Comparison of ENCODE assay signal across 8 cellular contexts in genomic region chr17:74354123-74354522, GRCh38. TPM values are rescaled to one million over a fixed set of nuclear protein-coding genes. Genes with fewer than 3 reads are reported as not detected.
DNase-seq lines count a peak whose midpoint lies in the region; ATAC-seq lines count a peak whose summit lies in the region.

No MANE protein-coding gene starts in this region.

- peaks cover 64% of the 10 kb centered on the region for H3K27me3 Mint-ChIP-seq in CD4-positive, CD25-positive, alpha-beta regulatory T cell

- no peak overlapping the region for H3K27ac ChIP-seq in CD4-positive, CD25-positive, alpha-beta regulatory T cell (ENCODE audit: insufficient read depth, low read length, poor library complexity, severe bottlenecking)

- peak; percentile 40 to 52 for ATAC-seq in CD4-positive, CD25-positive, alpha-beta regulatory T cell (ENCODE audit: low read depth in 2 of 2)
- ATAC-seq in esophagus mucosa (peak; percentile 18), HG03439 (IDR thresholded peaks at IDR 0.05; ENCODE audit: unreplicated experiment) (no peak)

- no peaks in the 10 kb centered on the region for H3K36me3 ChIP-seq in CD4-positive, CD25-positive, alpha-beta regulatory T cell (ENCODE audit: control insufficient read depth, insufficient read depth, low read length)

- peaks cover 7% of the 10 kb centered on the region for H3K4me1 ChIP-seq in CD4-positive, CD25-positive, alpha-beta regulatory T cell (ENCODE audit: control insufficient read depth, insufficient read depth, low read length, poor library complexity, severe bottlenecking)

- peak overlapping the region in 1 of 4 donors; percentile 21 for H3K4me3 Mint-ChIP-seq in CD4-positive, CD25-positive, alpha-beta regulatory T cell

- no peak overlapping the region for H3K27ac Mint-ChIP-seq in CD4-positive, CD25-positive, alpha-beta regulatory T cell

- peaks cover 0 to 16% (median 8%) of the 10 kb centered on the region in 4 donors for H3K4me1 Mint-ChIP-seq in CD4-positive, CD25-positive, alpha-beta regulatory T cell

- no peaks in the 10 kb centered on the region for H3K36me3 Mint-ChIP-seq in CD4-positive, CD25-positive, alpha-beta regulatory T cell

- H3K27me3 ChIP-seq in CD4-positive, CD25-positive, alpha-beta regulatory T cell (ENCODE audit: control insufficient read depth, insufficient read depth, low read length) = peaks cover 17% of the 10 kb centered on the region

- peaks cover 0 to 1% (median 0%) of the 10 kb centered on the region in 7 donors for H3K9me3 Mint-ChIP-seq in CD4-positive, CD25-positive, alpha-beta regulatory T cell

- peak in 2 of 3 donors; percentile 29 to 67 for DNase-seq in CD4-positive, CD25-positive, alpha-beta regulatory T cell
- DNase-seq in HuH-7.5 (ENCODE audit: low spot score) (peak; percentile 96), DMS53 (lab: John Stamatoyannopoulos, UW) (no peak), NCI-H2081 treated with DMSO at 0.1 percent for 48 hours (lab: John Stamatoyannopoulos, UW) (no peak)
- peak; percentile 87 for DNase-seq in activated CD4-positive, alpha-beta T cell treated with anti-CD3 and anti-CD28 coated beads for 48 hours
- peak; percentile 24 to 63 for DNase-seq in stimulated activated CD4-positive, alpha-beta T cell treated with anti-CD3 and anti-CD28 coated beads, Interleukin-12 subunit alpha, Interleukin-12 subunit beta, amount 100 ng/mL, for 24 hours (ENCODE audit: low read depth in 2 of 2)

- H3K4me3 ChIP-seq in CD4-positive, CD25-positive, alpha-beta regulatory T cell (ENCODE audit: low read depth, low read length) = no peak overlapping the region

- H3K9me3 ChIP-seq in CD4-positive, CD25-positive, alpha-beta regulatory T cell (ENCODE audit: control insufficient read depth in 2 of 2, low read length in 2 of 2) = no peaks in the 10 kb centered on the region

RNA-seq across cellular contexts. Expression of gene BTBD17, which starts 7.5 kb away (rescaled TPM):
- total RNA-seq in CD4-positive, CD25-positive, alpha-beta regulatory T cell = not detected
- polyA plus RNA-seq in CD4-positive, CD25-positive, alpha-beta regulatory T cell = under 1 TPM in 1 of 4 donors, not detected in 3; 0.09 TPM
- total RNA-seq in esophagus mucosa = not detected

RNA-seq across cellular contexts. Expression of gene GPR142, which starts 13.2 kb away (rescaled TPM):
- not detected for total RNA-seq in CD4-positive, CD25-positive, alpha-beta regulatory T cell
- polyA plus RNA-seq in CD4-positive, CD25-positive, alpha-beta regulatory T cell = not detected
- total RNA-seq in esophagus mucosa = not detected

RNA-seq across cellular contexts. Expression of gene KIF19, which starts 28.1 kb away (rescaled TPM):
- total RNA-seq in CD4-positive, CD25-positive, alpha-beta regulatory T cell = 1.8 TPM
- 1 to 10 TPM; 1.2 to 1.7 (median 1.3) TPM for polyA plus RNA-seq in CD4-positive, CD25-positive, alpha-beta regulatory T cell
- 0.16 TPM for total RNA-seq in esophagus mucosa

Comparison
In these comparisons a context has a peak if more than half of its experiments do, and no peak if none do; other contexts are left out.
1. DNase-seq: peak in CD4-positive, CD25-positive, alpha-beta regulatory T cell (2 of 3), HuH-7.5 (single experiment), activated CD4-positive, alpha-beta T cell treated with anti-CD3 and anti-CD28 coated beads for 48 hours (single experiment) and stimulated activated CD4-positive, alpha-beta T cell treated with anti-CD3 and anti-CD28 coated beads, Interleukin-12 subunit alpha, Interleukin-12 subunit beta, amount 100 ng/mL, for 24 hours (2 of 2); none in DMS53 (single experiment) and NCI-H2081 treated with DMSO at 0.1 percent for 48 hours (single experiment).